8 cellular contexts compared by ENCODE assay signal in the genomic region with DNA sequence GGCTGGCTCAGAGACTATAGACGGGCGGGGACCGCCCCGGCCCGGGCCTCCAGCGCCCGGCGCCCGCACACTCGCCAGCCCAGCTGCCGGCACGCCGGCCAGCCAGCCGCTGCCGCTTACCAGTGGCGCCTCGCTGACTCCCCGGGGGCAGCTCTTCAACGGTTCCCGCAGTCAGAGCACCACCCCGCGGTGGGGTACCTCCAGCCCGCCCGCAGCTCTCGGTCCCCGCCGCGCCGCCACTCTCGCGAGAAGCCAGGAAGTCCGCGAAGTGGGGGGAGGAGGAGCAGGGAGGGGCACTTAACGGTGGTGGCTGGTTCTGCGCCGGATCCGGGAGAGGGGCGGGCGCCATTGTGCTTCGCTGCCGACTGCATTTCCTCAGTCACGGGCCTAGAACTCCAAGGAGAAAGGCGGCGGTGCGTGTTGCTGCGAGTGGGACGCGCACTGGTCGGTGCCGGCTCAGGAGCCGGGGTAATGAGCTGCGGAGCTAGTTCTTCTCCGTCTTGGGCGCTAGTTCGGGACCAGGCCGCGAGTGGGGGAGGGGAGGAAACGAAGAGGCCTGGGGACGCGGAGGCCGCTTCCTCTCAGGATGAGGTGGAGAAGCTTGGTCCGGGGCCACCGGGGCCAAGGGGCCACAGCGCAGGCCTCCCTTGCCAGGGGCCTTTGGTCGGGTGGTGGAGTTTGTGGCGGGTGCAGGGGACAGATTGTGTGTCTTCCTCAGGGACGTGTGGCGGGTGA. TPM values are rescaled to one million over a fixed set of nuclear protein-coding genes. Genes with fewer than 3 reads are reported as not detected.
DNase-seq lines count a peak whose midpoint lies in the region; ATAC-seq, FAIRE-seq and TF ChIP-seq lines count a peak whose summit lies in the region.

A gene with protein sequence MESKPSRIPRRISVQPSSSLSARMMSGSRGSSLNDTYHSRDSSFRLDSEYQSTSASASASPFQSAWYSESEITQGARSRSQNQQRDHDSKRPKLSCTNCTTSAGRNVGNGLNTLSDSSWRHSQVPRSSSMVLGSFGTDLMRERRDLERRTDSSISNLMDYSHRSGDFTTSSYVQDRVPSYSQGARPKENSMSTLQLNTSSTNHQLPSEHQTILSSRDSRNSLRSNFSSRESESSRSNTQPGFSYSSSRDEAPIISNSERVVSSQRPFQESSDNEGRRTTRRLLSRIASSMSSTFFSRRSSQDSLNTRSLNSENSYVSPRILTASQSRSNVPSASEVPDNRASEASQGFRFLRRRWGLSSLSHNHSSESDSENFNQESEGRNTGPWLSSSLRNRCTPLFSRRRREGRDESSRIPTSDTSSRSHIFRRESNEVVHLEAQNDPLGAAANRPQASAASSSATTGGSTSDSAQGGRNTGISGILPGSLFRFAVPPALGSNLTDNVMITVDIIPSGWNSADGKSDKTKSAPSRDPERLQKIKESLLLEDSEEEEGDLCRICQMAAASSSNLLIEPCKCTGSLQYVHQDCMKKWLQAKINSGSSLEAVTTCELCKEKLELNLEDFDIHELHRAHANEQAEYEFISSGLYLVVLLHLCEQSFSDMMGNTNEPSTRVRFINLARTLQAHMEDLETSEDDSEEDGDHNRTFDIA (plus strand): TSS at position 313 of the 735 bp plus-strand sequence. CDS start 16,517 bp downstream, outside the sequence.

- intact Hi-C loops in kidney (cut with DNase I) = no loop called here

- H3K27ac ChIP-seq in kidney (ENCODE audit: low read depth in 2 of 2, low read length in 2 of 2) = peak within 1 kb of the TSS; percentile 98 to 99

- DNase-seq in AG20443 (ENCODE audit: low spot score) (peak; percentile 99), NCI-H446 (lab: John Stamatoyannopoulos, UW) (peak; percentile 85 to 96), cerebellar cortex (ENCODE audit: low spot score) (peak; percentile 91), kidney (peak; percentile 98)
- peak; percentile 97 for DNase-seq in stimulated activated CD4-positive, alpha-beta T cell treated with anti-CD3 and anti-CD28 coated beads, Interleukin-15, amount 100 ng/mL, for 24 hours

- FAIRE-seq in kidney (lab: Jason Lieb, UNC) = no peak

- ATAC-seq in GM19035 (IDR thresholded peaks at IDR 0.05; ENCODE audit: unreplicated experiment) = peak; percentile 94
- peak; percentile 95 for ATAC-seq in HG03354 (IDR thresholded peaks at IDR 0.05; ENCODE audit: poor library complexity, severe bottlenecking, unreplicated experiment)
- ATAC-seq in activated CD4-positive, CD25-positive, alpha-beta regulatory T cell treated with anti-CD3 and anti-CD28 coated beads, Interleukin-2, amount 50 U/mL, for 24 hours = peak; percentile 90 to 93

- H3K9me3 ChIP-seq in kidney (ENCODE audit: control insufficient read depth in 1 of 2, low read length in 2 of 2) = no peaks in the 10 kb centered on the region

- peak within 1 kb of the TSS; percentile 92 for H3K4me3 ChIP-seq in kidney (ENCODE audit: low read length in 2 of 2)

- peak within 1 kb of the TSS; percentile 84 to 96 for H3K9ac ChIP-seq in kidney (ENCODE audit: low read length in 2 of 2)

- TF ChIP-seq CTCF in kidney (IDR thresholded peaks at IDR 0.05; ENCODE audit: borderline replicate concordance, extremely low read depth, insufficient read depth) = peak; percentile 36

- H3K4me1 ChIP-seq in kidney (ENCODE audit: control insufficient read depth in 1 of 2, insufficient read depth in 1 of 2, low read depth in 1 of 2, low read length in 2 of 2) = peaks cover 12 to 14% of the 10 kb centered on the region in 2 donors

- peaks cover 3 to 14% of the 10 kb centered on the region in 2 donors for H3K36me3 ChIP-seq in kidney (ENCODE audit: control insufficient read depth in 1 of 2, insufficient read depth in 2 of 2, low read length in 2 of 2)

RNA-seq across cellular contexts. Expression of the gene that starts here (rescaled TPM):
- 79.0 TPM for total RNA-seq in kidney
- 24.8 TPM for polyA plus RNA-seq in kidney (ENCODE audit: insufficient read depth, low read depth, low replicate concordance)

Comparison
In these comparisons a context has a peak if more than half of its experiments do, and no peak if none do; other contexts are left out.
1. Peak in every context shown above with its lines: DNase-seq, ATAC-seq, H3K4me3 ChIP-seq and H3K27ac ChIP-seq.